ENCODE assay signal across 8 cellular contexts in the genomic region with DNA sequence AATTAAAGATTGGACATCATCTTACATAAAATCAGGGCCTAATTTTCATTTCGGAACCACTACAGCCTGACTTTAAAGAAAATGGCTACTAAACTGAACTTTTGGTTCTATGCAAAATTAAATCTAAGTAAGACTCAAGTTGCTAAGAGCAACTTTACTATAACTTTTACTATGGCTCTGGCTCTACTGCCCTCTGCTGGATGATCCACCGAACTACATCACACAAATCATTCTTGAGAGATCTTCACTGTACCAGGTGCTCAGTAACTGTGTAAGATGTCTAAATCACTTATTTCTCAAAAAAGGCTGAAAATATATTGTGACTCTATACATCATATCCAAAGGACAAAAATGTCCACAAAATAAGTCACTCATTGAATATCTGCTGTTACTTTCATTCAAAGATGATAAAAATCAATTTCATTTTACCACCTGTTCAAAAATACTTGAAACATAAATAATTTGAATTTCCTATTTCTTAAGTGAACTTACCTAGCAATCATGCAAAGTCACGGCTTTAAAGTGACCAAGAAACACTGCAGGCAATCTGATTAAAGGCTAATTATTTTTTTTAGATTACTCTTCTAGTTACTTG. TPM values are rescaled to one million over a fixed set of nuclear protein-coding genes. Genes with fewer than 3 reads are reported as not detected.
A peak's percentile ranks its signal among the peaks of the same experiment; 100 is the strongest.
DNase-seq lines count a peak whose midpoint lies in the region; ATAC-seq and TF ChIP-seq lines count a peak whose summit lies in the region.

No MANE protein-coding gene starts in this region.

- no peak overlapping the region for H3K27ac Mint-ChIP-seq in T-helper 17 cell

- ATAC-seq in GM21723 (IDR thresholded peaks at IDR 0.05; ENCODE audit: unreplicated experiment) = peak; percentile 82
- ATAC-seq in T-helper 17 cell = peak; percentile 89

- H3K79me2 ChIP-seq in Loucy (ENCODE audit: insufficient read depth, low read length) = no peaks in the 10 kb centered on the region

- H3K9ac ChIP-seq in Loucy (ENCODE audit: low read depth, low read length, poor library complexity, severe bottlenecking) = no peak overlapping the region

- no peaks in the 10 kb centered on the region for H4K20me1 ChIP-seq in Loucy (ENCODE audit: insufficient read depth, low read length, poor library complexity, severe bottlenecking)

- no peaks in the 10 kb centered on the region for H3K36me3 Mint-ChIP-seq in T-helper 17 cell (ENCODE audit: low read depth)

- H3K4me3 ChIP-seq in Loucy (ENCODE audit: low read length, poor library complexity, severe bottlenecking) = no peak overlapping the region
- H3K4me3 ChIP-seq in H7 (ENCODE audit: insufficient read depth, low read depth, low read length) = no peak overlapping the region

- H3K4me3 Mint-ChIP-seq in T-helper 17 cell = no peak overlapping the region

- H3K27me3 ChIP-seq in Loucy (ENCODE audit: insufficient read depth, low read length, poor library complexity, severe bottlenecking) = no peaks in the 10 kb centered on the region
- no peaks in the 10 kb centered on the region for H3K27me3 ChIP-seq in H7 (ENCODE audit: control insufficient read depth, insufficient read depth, low read length)

- peaks cover 2% of the 10 kb centered on the region for H3K4me1 Mint-ChIP-seq in T-helper 17 cell

- H3K9me3 ChIP-seq in Loucy (ENCODE audit: insufficient read depth, low read depth, low read length) (no peaks in the 10 kb centered on the region), T-helper 17 cell (ENCODE audit: control insufficient read depth, low read length, poor library complexity, severe bottlenecking) (no peaks in the 10 kb centered on the region)

- peak; percentile 92 for TF ChIP-seq CTCF in Loucy (conservative IDR thresholded peaks at IDR 0.05; ENCODE audit: low read length)

- no peaks in the 10 kb centered on the region for H3K4me1 ChIP-seq in Loucy (ENCODE audit: insufficient read depth, low read length, poor library complexity, severe bottlenecking)

- DNase-seq in EL (peak; percentile 64), T-helper 17 cell (peak; percentile 30 to 63 (median 32)), anterior cingulate cortex (lab: John Stamatoyannopoulos, UW) (peak in 43 of 58 donors; percentile 1 to 78 (median 31)), hippocampal formation (lab: John Stamatoyannopoulos, UW) (peak; percentile 15 to 60), H7 (no peak)
- DNase-seq in stimulated activated CD4-positive, alpha-beta T cell treated with anti-CD3 and anti-CD28 coated beads, Interleukin-12 subunit alpha, Interleukin-12 subunit beta, amount 100 ng/mL, for 24 hours (ENCODE audit: low read depth in 2 of 2) = peak; percentile 54 to 67

- no peaks in the 10 kb centered on the region for H3F3A ChIP-seq in Loucy (ENCODE audit: low read depth)

- no peak overlapping the region for H2AFZ ChIP-seq in Loucy (ENCODE audit: low read length)

- no peak overlapping the region for H3K4me2 ChIP-seq in Loucy (ENCODE audit: low read depth, low read length, poor library complexity, severe bottlenecking)

- no peaks in the 10 kb centered on the region for H3K27me3 Mint-ChIP-seq in T-helper 17 cell

- H3K9me2 ChIP-seq in Loucy (replicated peaks; ENCODE audit: low read depth, low read length) = no peaks in the 10 kb centered on the region

- H3K36me3 ChIP-seq in Loucy (ENCODE audit: insufficient read depth, low read length) = peaks cover 18% of the 10 kb centered on the region; the same call in 1 of the 2 replicates
- no peaks in the 10 kb centered on the region; the same call in 1 of the 2 replicates for H3K36me3 ChIP-seq in H7 (replicated peaks; ENCODE audit: control insufficient read depth, insufficient read depth, low read length)

RNA-seq across cellular contexts. Expression of gene MOCS2, which starts 13.5 kb away (rescaled TPM):
- total RNA-seq in T-helper 17 cell = 10 to 100 TPM; 11.2 to 15.2 TPM
- total RNA-seq in H7 (2014; rRNA removed; shearing (Covaris generic)) = 13.9 and 17.4 TPM in 2 replicates
